ENCODE assay signal across 12 cellular contexts in genomic region chr9:81083062-81083461, GRCh38.
DNase-seq lines count a peak whose midpoint lies in the region; ATAC-seq and TF ChIP-seq lines count a peak whose summit lies in the region.
"Had no signal": no experiment of that assay in that cellular context is flagged by ENCODE, and none has a peak within 500 bp of the region (broad histone marks: within the 10 kb centered on the region; RNA-seq: fewer than 3 reads in every experiment).

No MANE protein-coding gene starts in this region.

- H3K4me3 ChIP-seq in cardiac muscle cell, result no peak overlapping the region
- H3K4me3 ChIP-seq in heart right ventricle, result no peak overlapping the region
- no peak overlapping the region for H3K4me3 ChIP-seq in uterus

- intact Hi-C loops in heart right ventricle (cut with DNase I) (no loop called here), uterus (cut with DNase I; ENCODE audit: low total_unique reads) (no loop called here)

- TF ChIP-seq POLR2A in uterus (IDR thresholded peaks at IDR 0.05), result no peak

- DNase-seq in cardiac muscle cell (ENCODE audit: low read depth in 1 of 2, low spot score in 1 of 2) (peak; percentile 21 to 37), heart right ventricle (no peak), iPS DF 19.7 (ENCODE audit: low read depth, low spot score) (peak; percentile 33), uterus (no peak)
- DNase-seq: activated CD8-positive, alpha-beta memory T cell treated with anti-CD3 and anti-CD28 coated beads, Interleukin-2, amount 50 U/mL, for 48 hours; left cardiac atrium; NCI-H187 treated with DMSO at 0.1 percent for 48 hours; T-cell had no signal

- no peaks in the 10 kb centered on the region for H3K4me1 ChIP-seq in cardiac muscle cell (ENCODE audit: low read depth)
- H3K4me1 ChIP-seq in heart right ventricle, result no peaks in the 10 kb centered on the region
- no peaks in the 10 kb centered on the region for H3K4me1 ChIP-seq in uterus

- 40 to 51% methylated on average over 4 of the region's 4 CpGs for WGBS in heart right ventricle, 2 donors

- no peak for ATAC-seq in heart right ventricle
- ATAC-seq in HG03135 (IDR thresholded peaks at IDR 0.05; ENCODE audit: unreplicated experiment), result no peak
- no peak for ATAC-seq in HG03439 (IDR thresholded peaks at IDR 0.05; ENCODE audit: unreplicated experiment)
- ATAC-seq in esophagus mucosa, result no peak
- ATAC-seq: T-cell had no signal

- H3K36me3 ChIP-seq in cardiac muscle cell (no peaks in the 10 kb centered on the region), heart right ventricle (no peaks in the 10 kb centered on the region), uterus (no peaks in the 10 kb centered on the region)

- H3K27ac ChIP-seq in cardiac muscle cell (no peak overlapping the region), heart right ventricle (no peak overlapping the region), VCaP (peak overlapping the region; percentile 35), uterus (peak overlapping the region; percentile 12 to 47)

- H3K9me3 ChIP-seq in cardiac muscle cell (ENCODE audit: low read depth) (no peaks in the 10 kb centered on the region), heart right ventricle (no peaks in the 10 kb centered on the region), uterus (no peaks in the 10 kb centered on the region)

- peak; percentile 16 for TF ChIP-seq CTCF in cardiac muscle cell (IDR thresholded peaks at IDR 0.05; ENCODE audit: low read depth, low read length)
- peak in 3 of 9 donors; percentile 5 to 17 (median 9) for TF ChIP-seq CTCF in heart right ventricle (IDR thresholded peaks at IDR 0.05)
- TF ChIP-seq CTCF in VCaP (conservative IDR thresholded peaks at IDR 0.05), result peak; percentile 73
- TF ChIP-seq CTCF in uterus (IDR thresholded peaks at IDR 0.05), result peak; percentile 2 to 21 (median 13)

- H3K27me3 ChIP-seq in cardiac muscle cell (no peaks in the 10 kb centered on the region), heart right ventricle (no peaks in the 10 kb centered on the region), uterus (no peaks in the 10 kb centered on the region)

Comparison
In these comparisons a context has a peak if more than half of its experiments do, and no peak if none do; other contexts are left out.
1. DNase-seq: peak in cardiac muscle cell (2 of 2) and iPS DF 19.7 (single experiment); none in heart right ventricle (0 of 2) and uterus (0 of 2).
2. H3K27ac ChIP-seq: peak in VCaP (single experiment) and uterus (2 of 2); none in cardiac muscle cell (single experiment) and heart right ventricle (0 of 10).